ENCODE assay signal across 8 cellular contexts in genomic region chr11:116931206-116931953, GRCh38.
DNase-seq lines count a peak whose midpoint lies in the region; ATAC-seq and TF ChIP-seq lines count a peak whose summit lies in the region.
"Had no signal": no experiment of that assay in that cellular context is flagged by ENCODE, and none has a peak within 500 bp of the region (broad histone marks: within the 10 kb centered on the region; RNA-seq: fewer than 3 reads in every experiment).

No MANE protein-coding gene starts in this region.

- no peak overlapping the region for H2AK5ac ChIP-seq in neuronal stem cell (ENCODE audit: low read depth, low read length)

- no peak for TF ChIP-seq CTCF in esophagus squamous epithelium (IDR thresholded peaks at IDR 0.05)

- H3K79me1 ChIP-seq in neuronal stem cell (ENCODE audit: low read depth, low read length), result no peaks in the 10 kb centered on the region

- H3K36me3 ChIP-seq in esophagus squamous epithelium, result peaks cover 0 to 14% (median 0%) of the 10 kb centered on the region in 3 donors
- H3K36me3 ChIP-seq in neuronal stem cell (replicated peaks in 1 of 2; ENCODE audit: control insufficient read depth in 2 of 2, insufficient read depth in 2 of 2, low read length in 2 of 2), result peaks cover 1 to 12% of the 10 kb centered on the region in 2 donors

- H3K27me3 ChIP-seq in esophagus squamous epithelium (no peaks in the 10 kb centered on the region), neuronal stem cell (ENCODE audit: control insufficient read depth in 3 of 3, insufficient read depth in 3 of 3, low read depth in 1 of 3, low read length in 3 of 3) (no peaks in the 10 kb centered on the region)
- H3K27me3 ChIP-seq: body of pancreas had no signal

- no peak overlapping the region for H3K18ac ChIP-seq in neuronal stem cell (ENCODE audit: low read length)

- H3K4me3 ChIP-seq in esophagus squamous epithelium (no peak overlapping the region), neuronal stem cell (ENCODE audit: low read length in 2 of 2) (no peak overlapping the region)
- H3K4me3 ChIP-seq: body of pancreas had no signal

- H3K27ac ChIP-seq in esophagus squamous epithelium (peak overlapping the region in 3 of 4 donors; percentile 0 to 72 (median 65)), neuronal stem cell (replicated peaks; ENCODE audit: low read length) (no peak overlapping the region)

- no peaks in the 10 kb centered on the region for H3K9me3 ChIP-seq in T-helper 17 cell (ENCODE audit: control insufficient read depth, low read length, poor library complexity, severe bottlenecking)
- no peaks in the 10 kb centered on the region for H3K9me3 ChIP-seq in esophagus squamous epithelium
- no peaks in the 10 kb centered on the region for H3K9me3 ChIP-seq in neuronal stem cell (replicated peaks in 1 of 2; ENCODE audit: control insufficient read depth in 2 of 2, insufficient read depth in 1 of 2, low read depth in 1 of 2, low read length in 2 of 2)
- H3K9me3 ChIP-seq: body of pancreas had no signal

- no peak overlapping the region for H2BK15ac ChIP-seq in neuronal stem cell (ENCODE audit: low read length)

- peaks cover 1% of the 10 kb centered on the region for H3K36me3 Mint-ChIP-seq in T-helper 17 cell (ENCODE audit: low read depth)
- H3K36me3 Mint-ChIP-seq in stimulated activated naive B cell treated with anti-CD40 and anti-IgM and Interleukin-4, amounts not matched to agents 10 μg/mL and 1 μg/mL and 100 μg/mL, for 72 hours, result peaks cover 16 to 25% of the 10 kb centered on the region in 2 donors

- H3K4me2 ChIP-seq in neuronal stem cell (ENCODE audit: insufficient read depth, low read length, poor library complexity, severe bottlenecking), result no peak overlapping the region

- H3K9ac ChIP-seq in neuronal stem cell (ENCODE audit: low read depth, low read length, poor library complexity), result no peak overlapping the region

- H4K8ac ChIP-seq in neuronal stem cell (ENCODE audit: low read depth, low read length), result no peak overlapping the region

- no peak overlapping the region for H4K91ac ChIP-seq in neuronal stem cell (ENCODE audit: low read depth, low read length, poor library complexity)

- no peaks in the 10 kb centered on the region for H3K27me3 Mint-ChIP-seq in T-helper 17 cell
- no peaks in the 10 kb centered on the region for H3K27me3 Mint-ChIP-seq in stimulated activated naive B cell treated with anti-CD40 and anti-IgM and Interleukin-4, amounts not matched to agents 10 μg/mL and 1 μg/mL and 100 μg/mL, for 72 hours

- ATAC-seq in T-helper 17 cell, result peak; percentile 70
- peak; percentile 32 to 45 for ATAC-seq in stimulated activated naive B cell treated with anti-CD40 and anti-IgM and Interleukin-4, amounts not matched to agents 10 μg/mL and 1 μg/mL and 100 μg/mL, for 72 hours (replicated peaks)
- no peak for ATAC-seq in GM19351 (IDR thresholded peaks at IDR 0.05; ENCODE audit: unreplicated experiment)
- ATAC-seq: body of pancreas had no signal

- no peak overlapping the region for H3K4ac ChIP-seq in neuronal stem cell (ENCODE audit: low read length)

- peaks cover 0 to 47% (median 27%) of the 10 kb centered on the region in 3 donors for H3K4me1 ChIP-seq in esophagus squamous epithelium
- H3K4me1 ChIP-seq in neuronal stem cell (ENCODE audit: control insufficient read depth in 2 of 2, insufficient read depth in 1 of 2, low read depth in 1 of 2, low read length in 2 of 2), result peaks cover 2 to 12% of the 10 kb centered on the region in 2 donors

- H3K27ac Mint-ChIP-seq in T-helper 17 cell, result peak overlapping the region; percentile 97
- H3K27ac Mint-ChIP-seq in stimulated activated naive B cell treated with anti-CD40 and anti-IgM and Interleukin-4, amounts not matched to agents 10 μg/mL and 1 μg/mL and 100 μg/mL, for 72 hours, result peak overlapping the region; percentile 91

- peak overlapping the region; percentile 75 for H3K4me3 Mint-ChIP-seq in T-helper 17 cell
- peak overlapping the region; percentile 36 to 46 for H3K4me3 Mint-ChIP-seq in stimulated activated naive B cell treated with anti-CD40 and anti-IgM and Interleukin-4, amounts not matched to agents 10 μg/mL and 1 μg/mL and 100 μg/mL, for 72 hours

- H2BK5ac ChIP-seq in neuronal stem cell (ENCODE audit: low read length), result no peak overlapping the region

- H3K9me3 Mint-ChIP-seq in stimulated activated naive B cell treated with anti-CD40 and anti-IgM and Interleukin-4, amounts not matched to agents 10 μg/mL and 1 μg/mL and 100 μg/mL, for 72 hours, result peaks cover 5 to 10% of the 10 kb centered on the region in 2 donors

- no peak overlapping the region for H3K23ac ChIP-seq in neuronal stem cell (ENCODE audit: low read depth, low read length, poor library complexity)

- H2BK12ac ChIP-seq in neuronal stem cell (ENCODE audit: low read length), result no peak overlapping the region

- peak in 43 of 76 experiments; percentile 5 to 71 (median 22) for DNase-seq in HUDEP-2 (lab: John Stamatoyannopoulos, UW; ENCODE audit: unreplicated experiment in 76 of 76)
- peak in 1 of 3 donors; percentile 26 for DNase-seq in T-helper 17 cell
- no peak for DNase-seq in esophagus squamous epithelium (lab: John Stamatoyannopoulos, UW)
- DNase-seq in stimulated activated naive B cell treated with anti-CD40 and anti-IgM and Interleukin-4, amounts not matched to agents 10 μg/mL and 1 μg/mL and 100 μg/mL, for 72 hours, result no peak
- no peak for DNase-seq in neuronal stem cell (ENCODE audit: low spot score)
- no peak for DNase-seq in hypothalamus (lab: John Stamatoyannopoulos, UW)
- DNase-seq: body of pancreas had no signal

- H2BK120ac ChIP-seq in neuronal stem cell (ENCODE audit: low read depth, low read length), result no peak overlapping the region

- H2AFZ ChIP-seq in neuronal stem cell (ENCODE audit: low read length), result no peak overlapping the region

- peaks cover 54% of the 10 kb centered on the region for H3K4me1 Mint-ChIP-seq in T-helper 17 cell
- H3K4me1 Mint-ChIP-seq in stimulated activated naive B cell treated with anti-CD40 and anti-IgM and Interleukin-4, amounts not matched to agents 10 μg/mL and 1 μg/mL and 100 μg/mL, for 72 hours, result peaks cover 46 to 74% of the 10 kb centered on the region in 2 donors

- no peak for TF ChIP-seq POLR2A in esophagus squamous epithelium (IDR thresholded peaks at IDR 0.05)

- 41 to 44% methylated on average over 7 of the region's 7 CpGs for WGBS in esophagus squamous epithelium, 2 donors
- no CpG with 5 or more reads among the region's 7 CpGs for WGBS in neuronal stem cell (ENCODE audit: extremely low coverage in 2 of 2, insufficient read length in 2 of 2, insufficient replicate concordance in 1 of 2), 2 donors

- no peak overlapping the region for H3K14ac ChIP-seq in neuronal stem cell (ENCODE audit: low read length)

- intact Hi-C loops in esophagus squamous epithelium (cut with DNase I), result no loop called here

Comparison
In these comparisons a context has a peak if more than half of its experiments do, and no peak if none do; other contexts are left out.
1. DNase-seq: peak in HUDEP-2 (43 of 76); none in esophagus squamous epithelium (single experiment), stimulated activated naive B cell treated with anti-CD40 and anti-IgM and Interleukin-4, amounts not matched to agents 10 μg/mL and 1 μg/mL and 100 μg/mL, for 72 hours (single experiment), neuronal stem cell (single experiment) and hypothalamus (0 of 51).